Comparison of ENCODE assay signal across 12 cellular contexts in genomic region chr16:48535369-48535787, GRCh38.
DNase-seq lines count a peak whose midpoint lies in the region; ATAC-seq and TF ChIP-seq lines count a peak whose summit lies in the region.
"Had no signal": no experiment of that assay in that cellular context is flagged by ENCODE, and none has a peak within 500 bp of the region (broad histone marks: within the 10 kb centered on the region; RNA-seq: fewer than 3 reads in every experiment).

No MANE protein-coding gene starts in this region.

- peak overlapping the region; percentile 92 for H3K27ac Mint-ChIP-seq in stimulated activated naive B cell treated with anti-CD40 and anti-IgM and Interleukin-4, amounts not matched to agents 10 μg/mL and 1 μg/mL and 100 μg/mL, for 72 hours

- H3K9me3 ChIP-seq in adrenal gland (replicated peaks in 1 of 3) = no peaks in the 10 kb centered on the region

- 68 to 86% (median 76%) methylated on average over 5 to 9 of the region's 9 CpGs for WGBS in adrenal gland, 4 donors

- H3K4me1 ChIP-seq in adrenal gland (replicated peaks in 1 of 2) = peaks cover 0 to 31% of the 10 kb centered on the region in 2 donors

- H3K4me3 ChIP-seq in H7 (ENCODE audit: insufficient read depth, low read depth, low read length) = no peak overlapping the region
- H3K4me3 ChIP-seq in adrenal gland = no peak overlapping the region

- intact Hi-C loops in adrenal gland (cut with DNase I) = no loop called here

- H3K4me3 Mint-ChIP-seq in stimulated activated naive B cell treated with anti-CD40 and anti-IgM and Interleukin-4, amounts not matched to agents 10 μg/mL and 1 μg/mL and 100 μg/mL, for 72 hours = peak overlapping the region; percentile 59 to 64

- H3K27me3 ChIP-seq in H7 (ENCODE audit: control insufficient read depth, insufficient read depth, low read length) (no peaks in the 10 kb centered on the region), adrenal gland (no peaks in the 10 kb centered on the region)

- peaks cover 34 to 51% of the 10 kb centered on the region in 2 donors for H3K4me1 Mint-ChIP-seq in stimulated activated naive B cell treated with anti-CD40 and anti-IgM and Interleukin-4, amounts not matched to agents 10 μg/mL and 1 μg/mL and 100 μg/mL, for 72 hours

- TF ChIP-seq POLR2A in adrenal gland (IDR thresholded peaks at IDR 0.05) = no peak

- H3K27me3 Mint-ChIP-seq in stimulated activated naive B cell treated with anti-CD40 and anti-IgM and Interleukin-4, amounts not matched to agents 10 μg/mL and 1 μg/mL and 100 μg/mL, for 72 hours = peaks cover 0 to 5% of the 10 kb centered on the region in 2 donors

- H3K36me3 Mint-ChIP-seq in stimulated activated naive B cell treated with anti-CD40 and anti-IgM and Interleukin-4, amounts not matched to agents 10 μg/mL and 1 μg/mL and 100 μg/mL, for 72 hours = peaks cover 16 to 24% of the 10 kb centered on the region in 2 donors

- ATAC-seq in stimulated activated naive B cell treated with anti-CD40 and anti-IgM and Interleukin-4, amounts not matched to agents 10 μg/mL and 1 μg/mL and 100 μg/mL, for 72 hours (replicated peaks) = no peak
- ATAC-seq: Panc1 had no signal

- DNase-seq in H7 (peak; percentile 24), adrenal gland (no peak), mesenteric fat pad (ENCODE audit: low spot score) (peak; percentile 74), GM20000 (ENCODE audit: low spot score) (no peak), H4 (ENCODE audit: low spot score) (no peak), GDM1 (lab: John Stamatoyannopoulos, UW) (no peak)
- DNase-seq in stimulated activated naive B cell treated with anti-CD40 and anti-IgM and Interleukin-4, amounts not matched to agents 10 μg/mL and 1 μg/mL and 100 μg/mL, for 72 hours = no peak
- no peak for DNase-seq in stimulated activated CD4-positive, alpha-beta T cell treated with anti-CD3 and anti-CD28 coated beads, Interleukin-2, amount 100 ng/mL, for 48 hours
- DNase-seq: activated CD4-positive, CD25-positive, alpha-beta regulatory T cell; glutamatergic neuron; stimulated activated CD4-positive, alpha-beta T cell treated with anti-CD3 and anti-CD28 coated beads, Interleukin-4, amount 100 ng/mL, for 24 hours had no signal

- TF ChIP-seq CTCF in adrenal gland (IDR thresholded peaks at IDR 0.05) (no peak), GM20000 (IDR thresholded peaks at IDR 0.05; ENCODE audit: extremely low read depth, missing control alignments) (no peak)

- H3K36me3 ChIP-seq in H7 (replicated peaks; ENCODE audit: control insufficient read depth, insufficient read depth, low read length) = no peaks in the 10 kb centered on the region; the same call in 1 of the 2 replicates
- no peaks in the 10 kb centered on the region for H3K36me3 ChIP-seq in adrenal gland (replicated peaks in 1 of 2)

- peak overlapping the region in 3 of 5 donors; percentile 47 to 80 (median 73) for H3K27ac ChIP-seq in adrenal gland

- H3K9me3 Mint-ChIP-seq in stimulated activated naive B cell treated with anti-CD40 and anti-IgM and Interleukin-4, amounts not matched to agents 10 μg/mL and 1 μg/mL and 100 μg/mL, for 72 hours = no peaks in the 10 kb centered on the region

Comparison
In these comparisons a context has a peak if more than half of its experiments do, and no peak if none do; other contexts are left out.
1. DNase-seq: peak in H7 (single experiment) and mesenteric fat pad (single experiment); none in adrenal gland (0 of 7), stimulated activated naive B cell treated with anti-CD40 and anti-IgM and Interleukin-4, amounts not matched to agents 10 μg/mL and 1 μg/mL and 100 μg/mL, for 72 hours (single experiment), GM20000 (single experiment), H4 (single experiment), stimulated activated CD4-positive, alpha-beta T cell treated with anti-CD3 and anti-CD28 coated beads, Interleukin-2, amount 100 ng/mL, for 48 hours (0 of 2) and GDM1 (single experiment).